Comparison of ENCODE assay signal across 1 cellular context in the genomic region with DNA sequence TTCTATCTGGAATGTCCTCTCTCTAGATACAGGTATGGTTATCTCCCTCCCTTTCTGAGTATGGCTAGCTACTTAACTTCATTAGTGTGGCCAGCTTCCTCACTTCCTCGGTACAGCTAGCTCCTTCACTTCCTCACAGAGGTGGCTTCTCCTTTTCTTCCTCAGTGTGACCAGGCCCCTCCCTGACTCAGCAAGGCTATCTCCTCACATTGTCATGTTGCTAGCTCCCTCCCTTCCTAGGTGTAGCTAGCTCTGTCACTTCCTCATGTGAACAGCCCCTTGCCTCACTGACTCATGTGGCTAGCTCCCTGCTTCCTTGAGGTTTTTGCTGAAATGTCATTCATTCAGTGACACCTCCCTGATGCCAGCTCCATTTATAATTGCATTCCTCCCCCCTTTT.
TF ChIP-seq lines count a peak whose summit lies in the region.

No MANE protein-coding gene starts in this region.

TF ChIP-seq in WTC11, 78 proteins besides CTCF, POLR2A, EP300 and RAD21 (continued from another document):
- TF ChIP-seq, protein P1, sequence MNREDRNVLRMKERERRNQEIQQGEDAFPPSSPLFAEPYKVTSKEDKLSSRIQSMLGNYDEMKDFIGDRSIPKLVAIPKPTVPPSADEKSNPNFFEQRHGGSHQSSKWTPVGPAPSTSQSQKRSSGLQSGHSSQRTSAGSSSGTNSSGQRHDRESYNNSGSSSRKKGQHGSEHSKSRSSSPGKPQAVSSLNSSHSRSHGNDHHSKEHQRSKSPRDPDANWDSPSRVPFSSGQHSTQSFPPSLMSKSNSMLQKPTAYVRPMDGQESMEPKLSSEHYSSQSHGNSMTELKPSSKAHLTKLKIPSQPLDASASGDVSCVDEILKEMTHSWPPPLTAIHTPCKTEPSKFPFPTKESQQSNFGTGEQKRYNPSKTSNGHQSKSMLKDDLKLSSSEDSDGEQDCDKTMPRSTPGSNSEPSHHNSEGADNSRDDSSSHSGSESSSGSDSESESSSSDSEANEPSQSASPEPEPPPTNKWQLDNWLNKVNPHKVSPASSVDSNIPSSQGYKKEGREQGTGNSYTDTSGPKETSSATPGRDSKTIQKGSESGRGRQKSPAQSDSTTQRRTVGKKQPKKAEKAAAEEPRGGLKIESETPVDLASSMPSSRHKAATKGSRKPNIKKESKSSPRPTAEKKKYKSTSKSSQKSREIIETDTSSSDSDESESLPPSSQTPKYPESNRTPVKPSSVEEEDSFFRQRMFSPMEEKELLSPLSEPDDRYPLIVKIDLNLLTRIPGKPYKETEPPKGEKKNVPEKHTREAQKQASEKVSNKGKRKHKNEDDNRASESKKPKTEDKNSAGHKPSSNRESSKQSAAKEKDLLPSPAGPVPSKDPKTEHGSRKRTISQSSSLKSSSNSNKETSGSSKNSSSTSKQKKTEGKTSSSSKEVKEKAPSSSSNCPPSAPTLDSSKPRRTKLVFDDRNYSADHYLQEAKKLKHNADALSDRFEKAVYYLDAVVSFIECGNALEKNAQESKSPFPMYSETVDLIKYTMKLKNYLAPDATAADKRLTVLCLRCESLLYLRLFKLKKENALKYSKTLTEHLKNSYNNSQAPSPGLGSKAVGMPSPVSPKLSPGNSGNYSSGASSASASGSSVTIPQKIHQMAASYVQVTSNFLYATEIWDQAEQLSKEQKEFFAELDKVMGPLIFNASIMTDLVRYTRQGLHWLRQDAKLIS (CRISPR knock-in tag; IDR thresholded peaks at IDR 0.05; ENCODE audit: borderline replicate concordance) = no peak
- TF ChIP-seq NR1H2 (CRISPR knock-in tag; IDR thresholded peaks at IDR 0.05) (no peak), CREB1 (CRISPR knock-in tag; IDR thresholded peaks at IDR 0.05) (no peak), SP1 (CRISPR knock-in tag; conservative IDR thresholded peaks at IDR 0.05) (no peak), NFE2L1 (CRISPR knock-in tag; IDR thresholded peaks at IDR 0.05) (no peak), IRF2 (CRISPR knock-in tag; IDR thresholded peaks at IDR 0.05; ENCODE audit: borderline replicate concordance, low read depth) (no peak)
- TF ChIP-seq, protein P2, sequence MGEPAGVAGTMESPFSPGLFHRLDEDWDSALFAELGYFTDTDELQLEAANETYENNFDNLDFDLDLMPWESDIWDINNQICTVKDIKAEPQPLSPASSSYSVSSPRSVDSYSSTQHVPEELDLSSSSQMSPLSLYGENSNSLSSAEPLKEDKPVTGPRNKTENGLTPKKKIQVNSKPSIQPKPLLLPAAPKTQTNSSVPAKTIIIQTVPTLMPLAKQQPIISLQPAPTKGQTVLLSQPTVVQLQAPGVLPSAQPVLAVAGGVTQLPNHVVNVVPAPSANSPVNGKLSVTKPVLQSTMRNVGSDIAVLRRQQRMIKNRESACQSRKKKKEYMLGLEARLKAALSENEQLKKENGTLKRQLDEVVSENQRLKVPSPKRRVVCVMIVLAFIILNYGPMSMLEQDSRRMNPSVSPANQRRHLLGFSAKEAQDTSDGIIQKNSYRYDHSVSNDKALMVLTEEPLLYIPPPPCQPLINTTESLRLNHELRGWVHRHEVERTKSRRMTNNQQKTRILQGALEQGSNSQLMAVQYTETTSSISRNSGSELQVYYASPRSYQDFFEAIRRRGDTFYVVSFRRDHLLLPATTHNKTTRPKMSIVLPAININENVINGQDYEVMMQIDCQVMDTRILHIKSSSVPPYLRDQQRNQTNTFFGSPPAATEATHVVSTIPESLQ (CRISPR knock-in tag; IDR thresholded peaks at IDR 0.05) = no peak
